ENCODE assay signal across 13 cellular contexts in the genomic region with DNA sequence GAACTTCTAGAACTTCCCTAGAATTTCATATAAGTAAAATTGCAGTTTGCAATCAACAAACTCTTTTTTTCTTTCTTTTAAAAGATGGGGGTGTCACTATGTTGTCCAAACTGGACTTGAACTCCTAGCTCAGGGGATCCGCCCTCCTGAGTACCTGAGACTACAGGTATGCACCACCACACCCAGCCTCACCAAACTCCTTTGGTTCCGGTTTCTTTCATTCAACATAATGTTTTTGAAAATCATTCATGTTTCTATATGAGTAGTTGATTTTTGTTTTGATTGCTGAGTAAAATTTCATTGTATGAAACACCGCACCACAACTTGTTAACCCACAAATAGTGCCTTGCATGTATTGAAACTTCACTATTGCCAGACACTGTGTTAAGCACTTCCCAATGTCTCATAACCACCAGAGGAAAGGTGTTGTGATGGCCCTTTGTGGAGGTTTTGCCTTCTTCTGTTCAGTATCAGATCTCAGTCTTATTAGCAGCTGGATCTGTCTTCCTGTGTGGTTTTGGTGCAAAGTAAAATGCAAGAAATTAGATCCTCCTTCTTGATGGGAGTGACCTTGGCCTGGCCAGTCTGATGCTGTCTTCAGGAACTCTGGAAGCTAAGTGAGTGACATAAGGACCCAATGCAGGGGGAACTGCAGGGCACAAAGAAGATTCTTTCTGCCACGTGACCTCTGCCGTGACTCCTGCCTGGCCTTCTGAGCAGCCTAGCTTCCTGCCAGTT.
DNase-seq lines count a peak whose midpoint lies in the region; ATAC-seq, FAIRE-seq and TF ChIP-seq lines count a peak whose summit lies in the region.
"Had no signal": no experiment of that assay in that cellular context is flagged by ENCODE, and none has a peak within 500 bp of the region (broad histone marks: within the 10 kb centered on the region; RNA-seq: fewer than 3 reads in every experiment).

No MANE protein-coding gene starts in this region.

- DNase-seq in GM12892 (ENCODE audit: insufficient read length) (no peak), RPMI8226 (peak; percentile 20), NCI-H2227 treated with DMSO at 0.1 percent for 48 hours (lab: John Stamatoyannopoulos, UW) (no peak), ascending aorta (ENCODE audit: low spot score in 2 of 2) (no peak), NCI-H82 treated with DMSO at 0.1 percent for 48 hours (lab: John Stamatoyannopoulos, UW; ENCODE audit: unreplicated experiment) (no peak)
- DNase-seq in stimulated activated CD8-positive, alpha-beta memory T cell treated with anti-CD3 and anti-CD28 coated beads, Interleukin-4, amount 100 ng/mL, for 48 hours: no peak
- DNase-seq: heart right ventricle, NCI-H510A treated with DMSO at 0.1 percent for 48 hours, nephron progenitor cell had no signal

- H3K27me3 ChIP-seq in ascending aorta: no peaks in the 10 kb centered on the region
- H3K27me3 ChIP-seq: heart right ventricle had no signal

- TF ChIP-seq POLR2A in GM12892 (IDR thresholded peaks at IDR 0.05; ENCODE audit: low read depth, low read length): no peak

- no peaks in the 10 kb centered on the region for H3K36me3 ChIP-seq in ascending aorta
- H3K36me3 ChIP-seq: heart right ventricle had no signal

- H3K4me3 ChIP-seq in ascending aorta: no peak overlapping the region
- H3K4me3 ChIP-seq: heart right ventricle had no signal

- H3K4me1 ChIP-seq in ascending aorta: no peaks in the 10 kb centered on the region

- ATAC-seq in GM19372 (IDR thresholded peaks at IDR 0.05; ENCODE audit: low read depth, unreplicated experiment): peak; percentile 44
- ATAC-seq in HG02981 (IDR thresholded peaks at IDR 0.05; ENCODE audit: unreplicated experiment): peak; percentile 78
- ATAC-seq: heart right ventricle had no signal

- intact Hi-C loops in ascending aorta (cut with DNase I): no loop called here

- no peak for TF ChIP-seq CTCF in ascending aorta (IDR thresholded peaks at IDR 0.05)

- H3K9me3 ChIP-seq in ascending aorta: no peaks in the 10 kb centered on the region

- peak; percentile 73 for FAIRE-seq in GM12892 (lab: Jason Lieb, UNC)

- no peak overlapping the region for H3K27ac ChIP-seq in ascending aorta
- H3K27ac ChIP-seq: heart right ventricle, HL-60, VCaP had no signal
